Comparison of ENCODE assay signal across 1 cellular context in the genomic region with DNA sequence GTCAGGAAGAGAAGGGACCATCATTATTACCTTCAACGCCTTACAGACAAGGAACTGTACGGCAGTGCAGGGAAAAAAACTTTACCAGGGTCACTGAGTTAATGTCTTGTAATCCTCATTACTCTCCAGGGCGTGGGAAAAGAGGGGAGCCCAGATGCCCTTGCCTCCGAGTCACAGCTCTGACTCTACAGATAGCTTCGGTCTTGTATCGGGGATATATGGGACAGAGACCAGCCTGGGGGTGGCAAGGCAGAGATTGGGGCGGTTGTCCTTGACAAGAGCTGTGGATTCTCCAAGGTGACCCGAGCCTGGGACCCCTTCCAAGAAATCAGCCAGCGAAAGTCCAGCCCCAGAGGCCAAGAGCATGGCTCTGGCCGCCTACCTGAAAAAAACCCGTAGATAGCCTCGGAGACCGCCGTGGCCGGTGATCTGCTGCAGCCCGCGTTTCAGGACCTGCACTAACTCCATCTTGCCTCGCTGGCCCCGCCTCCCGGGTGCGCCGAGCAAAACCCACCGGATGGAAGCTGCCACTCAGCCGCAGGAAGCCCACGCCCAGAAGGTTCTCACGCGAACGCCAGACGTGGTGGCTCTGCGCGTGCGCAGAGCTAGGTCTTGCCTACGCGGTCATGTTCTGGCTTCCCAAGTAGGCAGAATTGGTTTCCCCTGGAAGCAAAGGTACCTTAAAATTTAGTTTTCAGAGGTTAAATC.
TF ChIP-seq lines count a peak whose summit lies in the region.

A gene (minus strand): TSS at position 485 of the 708 bp plus-strand sequence. CDS start 17 bp downstream, at position 468.

TF ChIP-seq in HepG2, 621 proteins besides CTCF, POLR2A, EP300 and RAD21 (continued from another document and continues in another):
- TF ChIP-seq ZBTB42 (CRISPR knock-in tag; IDR thresholded peaks at IDR 0.05) (0 out of 2 replicates have a peak, but pooled peaks have one; percentile 56), PCBP1 (IDR thresholded peaks at IDR 0.05; ENCODE audit: borderline replicate concordance, low read depth, low read length) (no peak), RFX5 (IDR thresholded peaks at IDR 0.05; ENCODE audit: low read depth, low read length) (0 out of 2 replicates have a peak, but pooled peaks have one; percentile 36), ZNF558 (CRISPR knock-in tag; IDR thresholded peaks at IDR 0.05; ENCODE audit: borderline replicate concordance) (peak; percentile 74; the same call in 1 of the 2 replicates), PHF5A (CRISPR knock-in tag; IDR thresholded peaks at IDR 0.05; ENCODE audit: low read depth, unreplicated experiment) (no peak), SAFB2 (CRISPR knock-in tag; IDR thresholded peaks at IDR 0.05; ENCODE audit: borderline replicate concordance, low read depth) (no peak), MED1 (CRISPR knock-in tag; IDR thresholded peaks at IDR 0.05) (peak; percentile 86), ZSCAN29 (CRISPR knock-in tag; conservative IDR thresholded peaks at IDR 0.05) (peak; percentile 70; the same call in 1 of the 2 replicates), MLLT10 (CRISPR knock-in tag; IDR thresholded peaks at IDR 0.05) (no peak), GABPA (IDR thresholded peaks at IDR 0.05; ENCODE audit: low read depth, low read length) (peak; percentile 86), GABPA (CRISPR knock-in tag; IDR thresholded peaks at IDR 0.05; ENCODE audit: low read depth) (peak; percentile 93), CEBPG (CRISPR knock-in tag; IDR thresholded peaks at IDR 0.05) (no peak), ZMYM4 (CRISPR knock-in tag; IDR thresholded peaks at IDR 0.05) (peak; percentile 98), ZMYM3 (CRISPR knock-in tag; IDR thresholded peaks at IDR 0.05) (peak; percentile 85), ZNF678 (CRISPR knock-in tag; IDR thresholded peaks at IDR 0.05) (peak; percentile 77; the same call in 1 of the 2 replicates)
- TF ChIP-seq, protein P1, sequence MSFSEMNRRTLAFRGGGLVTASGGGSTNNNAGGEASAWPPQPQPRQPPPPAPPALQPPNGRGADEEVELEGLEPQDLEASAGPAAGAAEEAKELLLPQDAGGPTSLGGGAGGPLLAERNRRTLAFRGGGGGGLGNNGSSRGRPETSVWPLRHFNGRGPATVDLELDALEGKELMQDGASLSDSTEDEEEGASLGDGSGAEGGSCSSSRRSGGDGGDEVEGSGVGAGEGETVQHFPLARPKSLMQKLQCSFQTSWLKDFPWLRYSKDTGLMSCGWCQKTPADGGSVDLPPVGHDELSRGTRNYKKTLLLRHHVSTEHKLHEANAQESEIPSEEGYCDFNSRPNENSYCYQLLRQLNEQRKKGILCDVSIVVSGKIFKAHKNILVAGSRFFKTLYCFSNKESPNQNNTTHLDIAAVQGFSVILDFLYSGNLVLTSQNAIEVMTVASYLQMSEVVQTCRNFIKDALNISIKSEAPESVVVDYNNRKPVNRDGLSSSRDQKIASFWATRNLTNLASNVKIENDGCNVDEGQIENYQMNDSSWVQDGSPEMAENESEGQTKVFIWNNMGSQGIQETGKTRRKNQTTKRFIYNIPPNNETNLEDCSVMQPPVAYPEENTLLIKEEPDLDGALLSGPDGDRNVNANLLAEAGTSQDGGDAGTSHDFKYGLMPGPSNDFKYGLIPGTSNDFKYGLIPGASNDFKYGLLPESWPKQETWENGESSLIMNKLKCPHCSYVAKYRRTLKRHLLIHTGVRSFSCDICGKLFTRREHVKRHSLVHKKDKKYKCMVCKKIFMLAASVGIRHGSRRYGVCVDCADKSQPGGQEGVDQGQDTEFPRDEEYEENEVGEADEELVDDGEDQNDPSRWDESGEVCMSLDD (CRISPR knock-in tag; IDR thresholded peaks at IDR 0.05; ENCODE audit: borderline replicate concordance) = no peak
- TF ChIP-seq, protein P2, sequence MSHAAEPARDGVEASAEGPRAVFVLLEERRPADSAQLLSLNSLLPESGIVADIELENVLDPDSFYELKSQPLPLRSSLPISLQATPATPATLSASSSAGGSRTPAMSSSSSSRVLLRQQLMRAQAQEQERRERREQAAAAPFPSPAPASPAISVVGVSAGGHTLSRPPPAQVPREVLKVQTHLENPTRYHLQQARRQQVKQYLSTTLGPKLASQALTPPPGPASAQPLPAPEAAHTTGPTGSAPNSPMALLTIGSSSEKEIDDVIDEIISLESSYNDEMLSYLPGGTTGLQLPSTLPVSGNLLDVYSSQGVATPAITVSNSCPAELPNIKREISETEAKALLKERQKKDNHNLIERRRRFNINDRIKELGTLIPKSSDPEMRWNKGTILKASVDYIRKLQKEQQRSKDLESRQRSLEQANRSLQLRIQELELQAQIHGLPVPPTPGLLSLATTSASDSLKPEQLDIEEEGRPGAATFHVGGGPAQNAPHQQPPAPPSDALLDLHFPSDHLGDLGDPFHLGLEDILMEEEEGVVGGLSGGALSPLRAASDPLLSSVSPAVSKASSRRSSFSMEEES (CRISPR knock-in tag; IDR thresholded peaks at IDR 0.05) = peak; percentile 75; the same call in 1 of the 2 replicates
- TF ChIP-seq, protein P3, sequence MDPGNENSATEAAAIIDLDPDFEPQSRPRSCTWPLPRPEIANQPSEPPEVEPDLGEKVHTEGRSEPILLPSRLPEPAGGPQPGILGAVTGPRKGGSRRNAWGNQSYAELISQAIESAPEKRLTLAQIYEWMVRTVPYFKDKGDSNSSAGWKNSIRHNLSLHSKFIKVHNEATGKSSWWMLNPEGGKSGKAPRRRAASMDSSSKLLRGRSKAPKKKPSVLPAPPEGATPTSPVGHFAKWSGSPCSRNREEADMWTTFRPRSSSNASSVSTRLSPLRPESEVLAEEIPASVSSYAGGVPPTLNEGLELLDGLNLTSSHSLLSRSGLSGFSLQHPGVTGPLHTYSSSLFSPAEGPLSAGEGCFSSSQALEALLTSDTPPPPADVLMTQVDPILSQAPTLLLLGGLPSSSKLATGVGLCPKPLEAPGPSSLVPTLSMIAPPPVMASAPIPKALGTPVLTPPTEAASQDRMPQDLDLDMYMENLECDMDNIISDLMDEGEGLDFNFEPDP (CRISPR knock-in tag; conservative IDR thresholded peaks at IDR 0.05) = no peak
- TF ChIP-seq, protein P4, sequence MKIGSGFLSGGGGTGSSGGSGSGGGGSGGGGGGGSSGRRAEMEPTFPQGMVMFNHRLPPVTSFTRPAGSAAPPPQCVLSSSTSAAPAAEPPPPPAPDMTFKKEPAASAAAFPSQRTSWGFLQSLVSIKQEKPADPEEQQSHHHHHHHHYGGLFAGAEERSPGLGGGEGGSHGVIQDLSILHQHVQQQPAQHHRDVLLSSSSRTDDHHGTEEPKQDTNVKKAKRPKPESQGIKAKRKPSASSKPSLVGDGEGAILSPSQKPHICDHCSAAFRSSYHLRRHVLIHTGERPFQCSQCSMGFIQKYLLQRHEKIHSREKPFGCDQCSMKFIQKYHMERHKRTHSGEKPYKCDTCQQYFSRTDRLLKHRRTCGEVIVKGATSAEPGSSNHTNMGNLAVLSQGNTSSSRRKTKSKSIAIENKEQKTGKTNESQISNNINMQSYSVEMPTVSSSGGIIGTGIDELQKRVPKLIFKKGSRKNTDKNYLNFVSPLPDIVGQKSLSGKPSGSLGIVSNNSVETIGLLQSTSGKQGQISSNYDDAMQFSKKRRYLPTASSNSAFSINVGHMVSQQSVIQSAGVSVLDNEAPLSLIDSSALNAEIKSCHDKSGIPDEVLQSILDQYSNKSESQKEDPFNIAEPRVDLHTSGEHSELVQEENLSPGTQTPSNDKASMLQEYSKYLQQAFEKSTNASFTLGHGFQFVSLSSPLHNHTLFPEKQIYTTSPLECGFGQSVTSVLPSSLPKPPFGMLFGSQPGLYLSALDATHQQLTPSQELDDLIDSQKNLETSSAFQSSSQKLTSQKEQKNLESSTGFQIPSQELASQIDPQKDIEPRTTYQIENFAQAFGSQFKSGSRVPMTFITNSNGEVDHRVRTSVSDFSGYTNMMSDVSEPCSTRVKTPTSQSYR (CRISPR knock-in tag; IDR thresholded peaks at IDR 0.05; ENCODE audit: borderline replicate concordance) = peak; percentile 26; the same call in 1 of the 2 replicates
- TF ChIP-seq, protein P5, sequence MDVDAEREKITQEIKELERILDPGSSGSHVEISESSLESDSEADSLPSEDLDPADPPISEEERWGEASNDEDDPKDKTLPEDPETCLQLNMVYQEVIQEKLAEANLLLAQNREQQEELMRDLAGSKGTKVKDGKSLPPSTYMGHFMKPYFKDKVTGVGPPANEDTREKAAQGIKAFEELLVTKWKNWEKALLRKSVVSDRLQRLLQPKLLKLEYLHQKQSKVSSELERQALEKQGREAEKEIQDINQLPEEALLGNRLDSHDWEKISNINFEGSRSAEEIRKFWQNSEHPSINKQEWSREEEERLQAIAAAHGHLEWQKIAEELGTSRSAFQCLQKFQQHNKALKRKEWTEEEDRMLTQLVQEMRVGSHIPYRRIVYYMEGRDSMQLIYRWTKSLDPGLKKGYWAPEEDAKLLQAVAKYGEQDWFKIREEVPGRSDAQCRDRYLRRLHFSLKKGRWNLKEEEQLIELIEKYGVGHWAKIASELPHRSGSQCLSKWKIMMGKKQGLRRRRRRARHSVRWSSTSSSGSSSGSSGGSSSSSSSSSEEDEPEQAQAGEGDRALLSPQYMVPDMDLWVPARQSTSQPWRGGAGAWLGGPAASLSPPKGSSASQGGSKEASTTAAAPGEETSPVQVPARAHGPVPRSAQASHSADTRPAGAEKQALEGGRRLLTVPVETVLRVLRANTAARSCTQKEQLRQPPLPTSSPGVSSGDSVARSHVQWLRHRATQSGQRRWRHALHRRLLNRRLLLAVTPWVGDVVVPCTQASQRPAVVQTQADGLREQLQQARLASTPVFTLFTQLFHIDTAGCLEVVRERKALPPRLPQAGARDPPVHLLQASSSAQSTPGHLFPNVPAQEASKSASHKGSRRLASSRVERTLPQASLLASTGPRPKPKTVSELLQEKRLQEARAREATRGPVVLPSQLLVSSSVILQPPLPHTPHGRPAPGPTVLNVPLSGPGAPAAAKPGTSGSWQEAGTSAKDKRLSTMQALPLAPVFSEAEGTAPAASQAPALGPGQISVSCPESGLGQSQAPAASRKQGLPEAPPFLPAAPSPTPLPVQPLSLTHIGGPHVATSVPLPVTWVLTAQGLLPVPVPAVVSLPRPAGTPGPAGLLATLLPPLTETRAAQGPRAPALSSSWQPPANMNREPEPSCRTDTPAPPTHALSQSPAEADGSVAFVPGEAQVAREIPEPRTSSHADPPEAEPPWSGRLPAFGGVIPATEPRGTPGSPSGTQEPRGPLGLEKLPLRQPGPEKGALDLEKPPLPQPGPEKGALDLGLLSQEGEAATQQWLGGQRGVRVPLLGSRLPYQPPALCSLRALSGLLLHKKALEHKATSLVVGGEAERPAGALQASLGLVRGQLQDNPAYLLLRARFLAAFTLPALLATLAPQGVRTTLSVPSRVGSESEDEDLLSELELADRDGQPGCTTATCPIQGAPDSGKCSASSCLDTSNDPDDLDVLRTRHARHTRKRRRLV (CRISPR knock-in tag; IDR thresholded peaks at IDR 0.05) = peak; percentile 75; the same call in 1 of the 2 replicates
- TF ChIP-seq, protein P6, sequence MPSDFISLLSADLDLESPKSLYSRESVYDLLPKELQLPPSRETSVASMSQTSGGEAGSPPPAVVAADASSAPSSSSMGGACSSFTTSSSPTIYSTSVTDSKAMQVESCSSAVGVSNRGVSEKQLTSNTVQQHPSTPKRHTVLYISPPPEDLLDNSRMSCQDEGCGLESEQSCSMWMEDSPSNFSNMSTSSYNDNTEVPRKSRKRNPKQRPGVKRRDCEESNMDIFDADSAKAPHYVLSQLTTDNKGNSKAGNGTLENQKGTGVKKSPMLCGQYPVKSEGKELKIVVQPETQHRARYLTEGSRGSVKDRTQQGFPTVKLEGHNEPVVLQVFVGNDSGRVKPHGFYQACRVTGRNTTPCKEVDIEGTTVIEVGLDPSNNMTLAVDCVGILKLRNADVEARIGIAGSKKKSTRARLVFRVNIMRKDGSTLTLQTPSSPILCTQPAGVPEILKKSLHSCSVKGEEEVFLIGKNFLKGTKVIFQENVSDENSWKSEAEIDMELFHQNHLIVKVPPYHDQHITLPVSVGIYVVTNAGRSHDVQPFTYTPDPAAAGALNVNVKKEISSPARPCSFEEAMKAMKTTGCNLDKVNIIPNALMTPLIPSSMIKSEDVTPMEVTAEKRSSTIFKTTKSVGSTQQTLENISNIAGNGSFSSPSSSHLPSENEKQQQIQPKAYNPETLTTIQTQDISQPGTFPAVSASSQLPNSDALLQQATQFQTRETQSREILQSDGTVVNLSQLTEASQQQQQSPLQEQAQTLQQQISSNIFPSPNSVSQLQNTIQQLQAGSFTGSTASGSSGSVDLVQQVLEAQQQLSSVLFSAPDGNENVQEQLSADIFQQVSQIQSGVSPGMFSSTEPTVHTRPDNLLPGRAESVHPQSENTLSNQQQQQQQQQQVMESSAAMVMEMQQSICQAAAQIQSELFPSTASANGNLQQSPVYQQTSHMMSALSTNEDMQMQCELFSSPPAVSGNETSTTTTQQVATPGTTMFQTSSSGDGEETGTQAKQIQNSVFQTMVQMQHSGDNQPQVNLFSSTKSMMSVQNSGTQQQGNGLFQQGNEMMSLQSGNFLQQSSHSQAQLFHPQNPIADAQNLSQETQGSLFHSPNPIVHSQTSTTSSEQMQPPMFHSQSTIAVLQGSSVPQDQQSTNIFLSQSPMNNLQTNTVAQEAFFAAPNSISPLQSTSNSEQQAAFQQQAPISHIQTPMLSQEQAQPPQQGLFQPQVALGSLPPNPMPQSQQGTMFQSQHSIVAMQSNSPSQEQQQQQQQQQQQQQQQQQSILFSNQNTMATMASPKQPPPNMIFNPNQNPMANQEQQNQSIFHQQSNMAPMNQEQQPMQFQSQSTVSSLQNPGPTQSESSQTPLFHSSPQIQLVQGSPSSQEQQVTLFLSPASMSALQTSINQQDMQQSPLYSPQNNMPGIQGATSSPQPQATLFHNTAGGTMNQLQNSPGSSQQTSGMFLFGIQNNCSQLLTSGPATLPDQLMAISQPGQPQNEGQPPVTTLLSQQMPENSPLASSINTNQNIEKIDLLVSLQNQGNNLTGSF (CRISPR knock-in tag; IDR thresholded peaks at IDR 0.05) = no peak
- TF ChIP-seq, protein P7, sequence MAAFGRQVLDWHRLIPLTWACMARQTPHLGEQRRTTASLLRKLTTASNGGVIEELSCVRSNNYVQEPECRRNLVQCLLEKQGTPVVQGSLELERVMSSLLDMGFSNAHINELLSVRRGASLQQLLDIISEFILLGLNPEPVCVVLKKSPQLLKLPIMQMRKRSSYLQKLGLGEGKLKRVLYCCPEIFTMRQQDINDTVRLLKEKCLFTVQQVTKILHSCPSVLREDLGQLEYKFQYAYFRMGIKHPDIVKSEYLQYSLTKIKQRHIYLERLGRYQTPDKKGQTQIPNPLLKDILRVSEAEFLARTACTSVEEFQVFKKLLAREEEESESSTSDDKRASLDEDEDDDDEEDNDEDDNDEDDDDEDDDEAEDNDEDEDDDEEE (CRISPR knock-in tag; IDR thresholded peaks at IDR 0.05) = peak; percentile 85; the same call in 1 of the 2 replicates
- TF ChIP-seq, protein P8, sequence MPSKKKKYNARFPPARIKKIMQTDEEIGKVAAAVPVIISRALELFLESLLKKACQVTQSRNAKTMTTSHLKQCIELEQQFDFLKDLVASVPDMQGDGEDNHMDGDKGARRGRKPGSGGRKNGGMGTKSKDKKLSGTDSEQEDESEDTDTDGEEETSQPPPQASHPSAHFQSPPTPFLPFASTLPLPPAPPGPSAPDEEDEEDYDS (CRISPR knock-in tag; IDR thresholded peaks at IDR 0.05) = peak; percentile 77
- TF ChIP-seq, protein P9, sequence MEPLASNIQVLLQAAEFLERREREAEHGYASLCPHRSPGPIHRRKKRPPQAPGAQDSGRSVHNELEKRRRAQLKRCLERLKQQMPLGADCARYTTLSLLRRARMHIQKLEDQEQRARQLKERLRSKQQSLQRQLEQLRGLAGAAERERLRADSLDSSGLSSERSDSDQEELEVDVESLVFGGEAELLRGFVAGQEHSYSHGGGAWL (CRISPR knock-in tag; IDR thresholded peaks at IDR 0.05) = peak; percentile 84; the same call in 1 of the 2 replicates
